ENCODE assay signal across 10 cellular contexts in genomic region chr9:114911167-114911821, GRCh38. TPM values are rescaled to one million over a fixed set of nuclear protein-coding genes. Genes with fewer than 3 reads are reported as not detected.
A peak's percentile ranks its signal among the peaks of the same experiment; 100 is the strongest.
DNase-seq lines count a peak whose midpoint lies in the region; ATAC-seq lines count a peak whose summit lies in the region.
"Had no signal": no experiment of that assay in that cellular context is flagged by ENCODE, and none has a peak within 500 bp of the region (broad histone marks: within the 10 kb centered on the region; RNA-seq: fewer than 3 reads in every experiment).

No MANE protein-coding gene starts in this region.

- peaks cover 0 to 1% of the 10 kb centered on the region in 2 donors for H3K9me3 Mint-ChIP-seq in activated T-cell treated with anti-CD3 and anti-CD28 coated beads, Interleukin-2, amount 50 U/mL, for 72 hours
- H3K9me3 Mint-ChIP-seq in activated T-cell treated with anti-CD3 and anti-CD28 coated beads, Interleukin-2, amount 50 U/mL, for 4 hours: no peaks in the 10 kb centered on the region
- no peaks in the 10 kb centered on the region for H3K9me3 Mint-ChIP-seq in activated CD4-positive, alpha-beta memory T cell treated with anti-CD3 and anti-CD28 coated beads, Interleukin-2, amount 10 ng/mL, durations not matched to agents 7 days and 5 days
- H3K9me3 Mint-ChIP-seq: stimulated activated naive CD8-positive, alpha-beta T cell treated with anti-CD3 and anti-CD28 coated beads, Interleukin-15, Interleukin-2, amounts not matched to agents 100 ng/mL and 50 ng/mL, for 24 hours had no signal

- peak overlapping the region; percentile 36 for H3K27ac Mint-ChIP-seq in activated T-cell treated with anti-CD3 and anti-CD28 coated beads, Interleukin-2, amount 50 U/mL, for 72 hours
- peak overlapping the region; percentile 92 for H3K27ac Mint-ChIP-seq in activated CD4-positive, alpha-beta memory T cell treated with anti-CD3 and anti-CD28 coated beads, Interleukin-2, amount 10 ng/mL, durations not matched to agents 7 days and 5 days

- CTCF ChIA-PET in activated CD4-positive, alpha-beta memory T cell treated with anti-CD3 and anti-CD28 coated beads, Interleukin-2, amount 10 ng/mL, durations not matched to agents 7 days and 5 days (lab: Charles Lee): interaction anchor here (0.7 to 8.6 kb wide), 10 partner anchors 11 to 236 kb away, joined by 3 to 167 read pairs (median 16); partner anchors contain the start of genes TEX48 and TNFSF8

- peaks cover 86% of the 10 kb centered on the region for H3K4me1 Mint-ChIP-seq in activated T-cell treated with anti-CD3 and anti-CD28 coated beads, Interleukin-2, amount 50 U/mL, for 72 hours (ENCODE audit: low read depth)
- H3K4me1 Mint-ChIP-seq in activated T-cell treated with anti-CD3 and anti-CD28 coated beads, Interleukin-2, amount 50 U/mL, for 4 hours (ENCODE audit: low read depth): peaks cover 85% of the 10 kb centered on the region
- H3K4me1 Mint-ChIP-seq in activated CD4-positive, alpha-beta memory T cell treated with anti-CD3 and anti-CD28 coated beads, Interleukin-2, amount 10 ng/mL, durations not matched to agents 7 days and 5 days: peaks cover 89% of the 10 kb centered on the region

- POLR2A ChIA-PET in activated CD4-positive, alpha-beta memory T cell treated with anti-CD3 and anti-CD28 coated beads, Interleukin-2, amount 10 ng/mL, durations not matched to agents 7 days and 5 days (lab: Charles Lee): interaction anchor here (1.0 to 21.7 kb wide), 9 partner anchors 10 to 229 kb away, joined by 3 to 373 read pairs (median 12); partner anchors contain the start of genes TEX48 and TNFSF8

- no peak for ATAC-seq in activated T-cell treated with anti-CD3 and anti-CD28 coated beads, Interleukin-2, amount 50 U/mL, for 72 hours (replicated peaks in 1 of 2)
- no peak for ATAC-seq in activated T-cell treated with anti-CD3 and anti-CD28 coated beads, Interleukin-2, amount 50 U/mL, for 4 hours
- ATAC-seq in left cardiac atrium: peak; percentile 77
- no peak for ATAC-seq in GM21515 (IDR thresholded peaks at IDR 0.05; ENCODE audit: unreplicated experiment)

- no peak for DNase-seq in activated T-cell treated with anti-CD3 and anti-CD28 coated beads, Interleukin-2, amount 50 U/mL, for 72 hours
- no peak for DNase-seq in activated T-cell treated with anti-CD3 and anti-CD28 coated beads, Interleukin-2, amount 50 U/mL, for 4 hours
- DNase-seq in NCI-H1694 treated with DMSO at 0.1 percent for 48 hours (lab: John Stamatoyannopoulos, UW) (peak; percentile 80), left cardiac atrium (no peak), superior temporal gyrus (ENCODE audit: extremely low spot score) (peak; percentile 80)
- no peak for DNase-seq in activated CD4-positive, alpha-beta memory T cell treated with anti-CD3 and anti-CD28 coated beads, Interleukin-2, amount 10 ng/mL, durations not matched to agents 7 days and 5 days
- no peak for DNase-seq in stimulated activated CD4-positive, alpha-beta T cell treated with anti-CD3 and anti-CD28 coated beads, Interleukin-15, amount 100 ng/mL, for 24 hours

- intact Hi-C loops in left cardiac atrium (cut with DNase I): loop anchor here (2.0 to 10.0 kb wide), 3 partner anchors 172 to 229 kb away; partner anchors contain the start of gene TEX48 (in 1 of the 2)

- peaks cover 13 to 32% of the 10 kb centered on the region in 2 donors for H3K36me3 Mint-ChIP-seq in activated T-cell treated with anti-CD3 and anti-CD28 coated beads, Interleukin-2, amount 50 U/mL, for 72 hours (ENCODE audit: insufficient read depth in 2 of 2)
- peaks cover 61% of the 10 kb centered on the region for H3K36me3 Mint-ChIP-seq in activated T-cell treated with anti-CD3 and anti-CD28 coated beads, Interleukin-2, amount 50 U/mL, for 4 hours (ENCODE audit: insufficient read depth)
- peaks cover 92% of the 10 kb centered on the region for H3K36me3 Mint-ChIP-seq in activated CD4-positive, alpha-beta memory T cell treated with anti-CD3 and anti-CD28 coated beads, Interleukin-2, amount 10 ng/mL, durations not matched to agents 7 days and 5 days (ENCODE audit: low read depth)

- no peaks in the 10 kb centered on the region for H3K27me3 Mint-ChIP-seq in activated T-cell treated with anti-CD3 and anti-CD28 coated beads, Interleukin-2, amount 50 U/mL, for 72 hours (ENCODE audit: low read depth)
- H3K27me3 Mint-ChIP-seq in activated T-cell treated with anti-CD3 and anti-CD28 coated beads, Interleukin-2, amount 50 U/mL, for 4 hours (ENCODE audit: low read depth): no peaks in the 10 kb centered on the region
- H3K27me3 Mint-ChIP-seq in activated CD4-positive, alpha-beta memory T cell treated with anti-CD3 and anti-CD28 coated beads, Interleukin-2, amount 10 ng/mL, durations not matched to agents 7 days and 5 days: no peaks in the 10 kb centered on the region
- H3K27me3 Mint-ChIP-seq: stimulated activated naive CD8-positive, alpha-beta T cell treated with anti-CD3 and anti-CD28 coated beads, Interleukin-15, Interleukin-2, amounts not matched to agents 100 ng/mL and 50 ng/mL, for 24 hours had no signal

- H3K4me3 Mint-ChIP-seq in activated T-cell treated with anti-CD3 and anti-CD28 coated beads, Interleukin-2, amount 50 U/mL, for 72 hours: no peak overlapping the region
- no peak overlapping the region for H3K4me3 Mint-ChIP-seq in activated T-cell treated with anti-CD3 and anti-CD28 coated beads, Interleukin-2, amount 50 U/mL, for 4 hours
- H3K4me3 Mint-ChIP-seq in activated CD4-positive, alpha-beta memory T cell treated with anti-CD3 and anti-CD28 coated beads, Interleukin-2, amount 10 ng/mL, durations not matched to agents 7 days and 5 days: no peak overlapping the region
- H3K4me3 Mint-ChIP-seq: stimulated activated naive CD8-positive, alpha-beta T cell treated with anti-CD3 and anti-CD28 coated beads, Interleukin-15, Interleukin-2, amounts not matched to agents 100 ng/mL and 50 ng/mL, for 24 hours had no signal

RNA-seq across cellular contexts. Expression of gene TNFSF8, which starts 19.1 kb away (rescaled TPM):
- 10 to 100 TPM; 84.2 to 99.5 TPM for total RNA-seq in activated T-cell treated with anti-CD3 and anti-CD28 coated beads, Interleukin-2, amount 50 U/mL, for 72 hours
- 100 to 1,000 TPM; 130 to 192 (median 141) TPM for total RNA-seq in activated T-cell treated with anti-CD3 and anti-CD28 coated beads, Interleukin-2, amount 50 U/mL, for 4 hours
- total RNA-seq in activated CD4-positive, alpha-beta memory T cell treated with anti-CD3 and anti-CD28 coated beads, Interleukin-2, amount 10 ng/mL, durations not matched to agents 7 days and 5 days: 10 to 100 TPM; 34.6 to 34.8 TPM
- 1 to 10 TPM in 1 of 2 donors, under 1 TPM in 1; 0.91 to 1.2 TPM for total RNA-seq in left cardiac atrium
- total RNA-seq: dermis microvascular lymphatic vessel endothelial cell had no signal

Comparison
In these comparisons a context has a peak if more than half of its experiments do, and no peak if none do; other contexts are left out.
1. ATAC-seq: peak in left cardiac atrium (2 of 2); none in activated T-cell treated with anti-CD3 and anti-CD28 coated beads, Interleukin-2, amount 50 U/mL, for 72 hours (0 of 2), activated T-cell treated with anti-CD3 and anti-CD28 coated beads, Interleukin-2, amount 50 U/mL, for 4 hours (0 of 2) and GM21515 (single experiment).
2. DNase-seq: peak in NCI-H1694 treated with DMSO at 0.1 percent for 48 hours (single experiment) and superior temporal gyrus (single experiment); none in activated T-cell treated with anti-CD3 and anti-CD28 coated beads, Interleukin-2, amount 50 U/mL, for 72 hours (0 of 2), activated T-cell treated with anti-CD3 and anti-CD28 coated beads, Interleukin-2, amount 50 U/mL, for 4 hours (single experiment), activated CD4-positive, alpha-beta memory T cell treated with anti-CD3 and anti-CD28 coated beads, Interleukin-2, amount 10 ng/mL, durations not matched to agents 7 days and 5 days (single experiment), left cardiac atrium (single experiment) and stimulated activated CD4-positive, alpha-beta T cell treated with anti-CD3 and anti-CD28 coated beads, Interleukin-15, amount 100 ng/mL, for 24 hours (single experiment).
3. RNA of gene TNFSF8, which starts 19.1 kb away (total RNA-seq): 130 to 192 TPM in activated T-cell treated with anti-CD3 and anti-CD28 coated beads, Interleukin-2, amount 50 U/mL, for 4 hours, 84.2 to 99.5 TPM in activated T-cell treated with anti-CD3 and anti-CD28 coated beads, Interleukin-2, amount 50 U/mL, for 72 hours and 34.6 to 34.8 TPM in activated CD4-positive, alpha-beta memory T cell treated with anti-CD3 and anti-CD28 coated beads, Interleukin-2, amount 10 ng/mL, durations not matched to agents 7 days and 5 days; 0.91 to 1.2 TPM in left cardiac atrium; every median in the first group is over 10 times any median in the second.